Comparison of ENCODE assay signal across 14 cellular contexts in genomic region chr3:111737056-111737711, GRCh38.
A peak's percentile ranks its signal among the peaks of the same experiment; 100 is the strongest.
DNase-seq lines count a peak whose midpoint lies in the region; ATAC-seq and TF ChIP-seq lines count a peak whose summit lies in the region.
"Had no signal": no experiment of that assay in that cellular context is flagged by ENCODE, and none has a peak within 500 bp of the region (broad histone marks: within the 10 kb centered on the region; RNA-seq: fewer than 3 reads in every experiment).

No MANE protein-coding gene starts in this region.

- H3K4me1 Mint-ChIP-seq in natural killer cell: peaks cover 16 to 21% of the 10 kb centered on the region in 2 donors
- H3K4me1 Mint-ChIP-seq in type B pancreatic cell (ENCODE audit: unreplicated experiment): peaks cover 21% of the 10 kb centered on the region
- H3K4me1 Mint-ChIP-seq in GM23338: no peaks in the 10 kb centered on the region
- H3K4me1 Mint-ChIP-seq: central memory CD8-positive, alpha-beta T cell had no signal

- no peak for TF ChIP-seq EP300 in esophagus muscularis mucosa (IDR thresholded peaks at IDR 0.05)

- H3K4me3 Mint-ChIP-seq in natural killer cell (no peak overlapping the region), type B pancreatic cell (no peak overlapping the region), GM23338 (no peak overlapping the region)
- H3K4me3 Mint-ChIP-seq: central memory CD8-positive, alpha-beta T cell had no signal

- H3K4me3 ChIP-seq in RWPE2 (ENCODE audit: severe bottlenecking): no peak overlapping the region
- no peak overlapping the region for H3K4me3 ChIP-seq in esophagus muscularis mucosa
- no peak overlapping the region for H3K4me3 ChIP-seq in GM23338
- H3K4me3 ChIP-seq: GM12878 had no signal

- intact Hi-C loops in esophagus muscularis mucosa (cut with DNase I) (loop anchor here (5.0 kb wide), 1 partner anchor 125 kb away; no protein-coding TSS in a partner anchor), natural killer cell (cut with micrococcal nuclease) (no loop called here)

- no peak for TF ChIP-seq CTCF in RWPE2 (IDR thresholded peaks at IDR 0.05; ENCODE audit: poor library complexity, severe bottlenecking)
- no peak for TF ChIP-seq CTCF in esophagus muscularis mucosa (IDR thresholded peaks at IDR 0.05)
- TF ChIP-seq CTCF in natural killer cell (IDR thresholded peaks at IDR 0.05): no peak
- no peak for TF ChIP-seq CTCF in type B pancreatic cell (conservative IDR thresholded peaks at IDR 0.05)
- no peak for TF ChIP-seq CTCF in GM23338 (conservative IDR thresholded peaks at IDR 0.05; ENCODE audit: low read depth in 2 of 2)

- WGBS in esophagus muscularis mucosa: 58% methylated on average over 2 of the region's 2 CpGs

- H3K79me2 ChIP-seq in GM23338 (replicated peaks; ENCODE audit: insufficient read depth): no peaks in the 10 kb centered on the region

- peak overlapping the region; percentile 45 to 72 for H3K27ac Mint-ChIP-seq in natural killer cell
- peak overlapping the region; percentile 29 for H3K27ac Mint-ChIP-seq in type B pancreatic cell
- no peak overlapping the region for H3K27ac Mint-ChIP-seq in GM23338

- H3K4me1 ChIP-seq in RWPE2 (ENCODE audit: insufficient read depth, poor library complexity, severe bottlenecking) (peaks cover 67% of the 10 kb centered on the region), esophagus muscularis mucosa (peaks cover 38 to 48% (median 45%) of the 10 kb centered on the region in 4 donors), GM23338 (ENCODE audit: insufficient read depth) (no peaks in the 10 kb centered on the region)

- DNase-seq in RWPE2 (ENCODE audit: low spot score): no peak
- DNase-seq in esophagus muscularis mucosa (ENCODE audit: extremely low spot score): peak; percentile 74
- DNase-seq in natural killer cell: no peak
- DNase-seq in type B pancreatic cell (ENCODE audit: extremely low spot score, unreplicated experiment): no peak
- DNase-seq in GM23338 (ENCODE audit: low spot score): no peak
- DNase-seq in GM19240 (ENCODE audit: insufficient read length, low spot score): no peak
- DNase-seq: islet precursor cell; NCI-H187; NK-92 treated with Interleukin-12 subunit alpha and Interleukin-12 subunit beta, amount 100 ng/mL, for 24 hours; substantia nigra had no signal

- H3K9me3 Mint-ChIP-seq in natural killer cell (no peaks in the 10 kb centered on the region), type B pancreatic cell (peaks cover 10% of the 10 kb centered on the region), GM23338 (no peaks in the 10 kb centered on the region)
- H3K9me3 Mint-ChIP-seq: central memory CD8-positive, alpha-beta T cell had no signal

- no peak overlapping the region for H3K4me2 ChIP-seq in GM23338

- TF ChIP-seq POLR2A in esophagus muscularis mucosa (IDR thresholded peaks at IDR 0.05; ENCODE audit: low read depth): no peak

- H3K27me3 ChIP-seq in RWPE2 (ENCODE audit: insufficient read depth, poor library complexity, severe bottlenecking): no peaks in the 10 kb centered on the region
- no peaks in the 10 kb centered on the region for H3K27me3 ChIP-seq in esophagus muscularis mucosa
- H3K27me3 ChIP-seq in GM23338 (ENCODE audit: insufficient read depth): no peaks in the 10 kb centered on the region

- H3K27me3 Mint-ChIP-seq in natural killer cell (ENCODE audit: low read depth in 2 of 2): no peaks in the 10 kb centered on the region
- H3K27me3 Mint-ChIP-seq in type B pancreatic cell: no peaks in the 10 kb centered on the region
- no peaks in the 10 kb centered on the region for H3K27me3 Mint-ChIP-seq in GM23338 (ENCODE audit: insufficient read depth, low read depth, poor library complexity)
- H3K27me3 Mint-ChIP-seq: central memory CD8-positive, alpha-beta T cell had no signal

- H2AFZ ChIP-seq in GM23338: no peak overlapping the region

- no peaks in the 10 kb centered on the region for H3F3A ChIP-seq in GM23338 (replicated peaks; ENCODE audit: low read depth)

- no peaks in the 10 kb centered on the region; the same call in 1 of the 2 replicates for H3K9me2 ChIP-seq in GM23338 (ENCODE audit: insufficient read depth)

- H3K36me3 Mint-ChIP-seq in natural killer cell (no peaks in the 10 kb centered on the region), type B pancreatic cell (peaks cover 4% of the 10 kb centered on the region), GM23338 (ENCODE audit: low read depth) (no peaks in the 10 kb centered on the region)

- H4K20me1 ChIP-seq in GM23338 (replicated peaks; ENCODE audit: insufficient read depth): no peaks in the 10 kb centered on the region

- H3K9me3 ChIP-seq in RWPE2 (ENCODE audit: severe bottlenecking): no peaks in the 10 kb centered on the region
- H3K9me3 ChIP-seq in esophagus muscularis mucosa: no peaks in the 10 kb centered on the region

- ATAC-seq in RWPE2 (ENCODE audit: low read depth) (no peak), natural killer cell (no peak), GM23338 (no peak), HG02588 (IDR thresholded peaks at IDR 0.05; ENCODE audit: unreplicated experiment) (no peak), GM18907 (IDR thresholded peaks at IDR 0.05; ENCODE audit: unreplicated experiment) (no peak)

- peak overlapping the region; percentile 92 for H3K27ac ChIP-seq in RWPE2 (ENCODE audit: poor library complexity, severe bottlenecking)
- peak overlapping the region; percentile 64 to 85 (median 76) for H3K27ac ChIP-seq in esophagus muscularis mucosa (replicated peaks in 1 of 4)
- H3K27ac ChIP-seq in GM23338 (ENCODE audit: low read depth): no peak overlapping the region

- peaks cover 78% of the 10 kb centered on the region for H3K36me3 ChIP-seq in RWPE2 (ENCODE audit: low read depth)
- H3K36me3 ChIP-seq in esophagus muscularis mucosa: no peaks in the 10 kb centered on the region
- no peaks in the 10 kb centered on the region for H3K36me3 ChIP-seq in GM23338 (ENCODE audit: insufficient read depth)

TF ChIP-seq in GM23338, 12 proteins besides CTCF, POLR2A, EP300 and RAD21 (continues in another document):
- TF ChIP-seq STAT1 (IDR thresholded peaks at IDR 0.05; ENCODE audit: unreplicated experiment): no peak
- TF ChIP-seq EZH2phosphoT487 (IDR thresholded peaks at IDR 0.05; ENCODE audit: unreplicated experiment): no peak
- TF ChIP-seq NANOG (IDR thresholded peaks at IDR 0.05; ENCODE audit: borderline replicate concordance): no peak
- TF ChIP-seq ETS1 (IDR thresholded peaks at IDR 0.05): no peak
- TF ChIP-seq JUNB (IDR thresholded peaks at IDR 0.05; ENCODE audit: unreplicated experiment): no peak
- TF ChIP-seq ZNF114 (CRISPR knock-in tag; IDR thresholded peaks at IDR 0.05): no peak
- no peak for TF ChIP-seq POLR2AphosphoS5 (IDR thresholded peaks at IDR 0.05; ENCODE audit: low read depth)
- TF ChIP-seq CREB1 (CRISPR knock-in tag; IDR thresholded peaks at IDR 0.05; ENCODE audit: low read depth): no peak
- TF ChIP-seq REST (IDR thresholded peaks at IDR 0.05; ENCODE audit: unreplicated experiment): no peak
- no peak for TF ChIP-seq ZNF331 (CRISPR knock-in tag; IDR thresholded peaks at IDR 0.05; ENCODE audit: low read depth)
- TF ChIP-seq EZH2 (IDR thresholded peaks at IDR 0.05; ENCODE audit: low read depth, unreplicated experiment): no peak
